In genomic region chr2:85707304-85707703, GRCh38 we compare ENCODE assay signal across 9 cellular contexts. TPM values are rescaled to one million over a fixed set of nuclear protein-coding genes. Genes with fewer than 3 reads are reported as not detected.
DNase-seq lines count a peak whose midpoint lies in the region; ATAC-seq, FAIRE-seq and TF ChIP-seq lines count a peak whose summit lies in the region.
"Had no signal": no experiment of that assay in that cellular context is flagged by ENCODE, and none has a peak within 500 bp of the region (broad histone marks: within the 10 kb centered on the region; RNA-seq: fewer than 3 reads in every experiment).

No MANE protein-coding gene starts in this region.

- H3K27ac Mint-ChIP-seq in activated T-helper 2 cell treated with anti-CD3 and anti-CD28 coated beads, Interferon-gamma antibody, Interleukin-2, Interleukin-4, amounts not matched to agents 10 μg/mL and 5 μg/mL and 100 μg/mL, durations not matched to agents 14 hours and 24 hours and 36 hours = peak overlapping the region; percentile 71
- no peak overlapping the region for H3K27ac Mint-ChIP-seq in progenitor cell of endocrine pancreas

- no peaks in the 10 kb centered on the region for H3K79me2 ChIP-seq in PC-3 (ENCODE audit: low read length)

- no TSS peak for BruUV-seq in PC-3 (replicated peaks; lab: Mats Ljungman, UMichigan)

- H3K36me3 ChIP-seq in BLaER1 treated with 17β-estradiol and CSF1 and Interleukin-3, amounts not matched to agents 10 nM and 100 nM = no peaks in the 10 kb centered on the region
- no peaks in the 10 kb centered on the region for H3K36me3 ChIP-seq in PC-3 (ENCODE audit: low read depth, low read length)

- H3K4me1 ChIP-seq in BLaER1 treated with 17β-estradiol and CSF1 and Interleukin-3, amounts not matched to agents 10 nM and 100 nM = peaks cover 81 to 97% (median 88%) of the 10 kb centered on the region in 10 experiments
- H3K4me1 ChIP-seq in PC-3 (ENCODE audit: insufficient read depth, low read length) = peaks cover 28% of the 10 kb centered on the region

- DNase-seq in KG1 (lab: John Stamatoyannopoulos, UW) (peak; percentile 90), PC-3 (peak; percentile 99), frontal cortex (ENCODE audit: low spot score in 2 of 2) (peak; percentile 58 to 61), progenitor cell of endocrine pancreas (ENCODE audit: low spot score, unreplicated experiment) (no peak)
- peak; percentile 71 for DNase-seq in activated T-helper 2 cell treated with anti-CD3 and anti-CD28 coated beads, Interferon-gamma antibody, Interleukin-2, Interleukin-4, amounts not matched to agents 10 μg/mL and 5 μg/mL and 100 μg/mL, durations not matched to agents 14 hours and 24 hours and 36 hours (ENCODE audit: low spot score)

- no peak overlapping the region for H2AFZ ChIP-seq in PC-3 (ENCODE audit: low read length)

- FAIRE-seq in frontal cortex (lab: Jason Lieb, UNC) = peak; percentile 33

- CTCF ChIA-PET in PC-3 (lab: Charles Lee) = interaction anchor here (0.5 to 1.1 kb wide), 3 partner anchors 29 to 70 kb away, joined by 3 read pairs; no protein-coding TSS in a partner anchor

- H3K4me2 ChIP-seq in BLaER1 treated with 17β-estradiol and CSF1 and Interleukin-3, amounts not matched to agents 10 nM and 100 nM = peak overlapping the region; percentile 78 to 97 (median 90); a peak in 21 of 22 replicates
- peak overlapping the region; percentile 11; the same call in 1 of the 2 replicates for H3K4me2 ChIP-seq in PC-3 (ENCODE audit: low read length)

- no peaks in the 10 kb centered on the region for H3F3A ChIP-seq in PC-3 (ENCODE audit: low read length, unreplicated experiment)

- POLR2A ChIA-PET in PC-3 (lab: Charles Lee; ENCODE audit: unreplicated experiment) = no interaction called here

- H3K4me3 Mint-ChIP-seq in activated T-helper 2 cell treated with anti-CD3 and anti-CD28 coated beads, Interferon-gamma antibody, Interleukin-2, Interleukin-4, amounts not matched to agents 10 μg/mL and 5 μg/mL and 100 μg/mL, durations not matched to agents 14 hours and 24 hours and 36 hours (ENCODE audit: low read depth) = no peak overlapping the region
- H3K4me3 Mint-ChIP-seq in progenitor cell of endocrine pancreas (ENCODE audit: low read depth) = no peak overlapping the region

- no peaks in the 10 kb centered on the region for H3K36me3 Mint-ChIP-seq in activated T-helper 2 cell treated with anti-CD3 and anti-CD28 coated beads, Interferon-gamma antibody, Interleukin-2, Interleukin-4, amounts not matched to agents 10 μg/mL and 5 μg/mL and 100 μg/mL, durations not matched to agents 14 hours and 24 hours and 36 hours (ENCODE audit: low read depth)
- H3K36me3 Mint-ChIP-seq in progenitor cell of endocrine pancreas (ENCODE audit: insufficient read depth) = no peaks in the 10 kb centered on the region

- peak overlapping the region in 4 of 11 experiments; percentile 73 to 86 (median 83); a peak in 8 of 22 replicates for H3K9ac ChIP-seq in BLaER1 treated with 17β-estradiol and CSF1 and Interleukin-3, amounts not matched to agents 10 nM and 100 nM
- no peak overlapping the region for H3K9ac ChIP-seq in PC-3 (ENCODE audit: low read length)

- peaks cover 23% of the 10 kb centered on the region for H3K27me3 Mint-ChIP-seq in activated T-helper 2 cell treated with anti-CD3 and anti-CD28 coated beads, Interferon-gamma antibody, Interleukin-2, Interleukin-4, amounts not matched to agents 10 μg/mL and 5 μg/mL and 100 μg/mL, durations not matched to agents 14 hours and 24 hours and 36 hours (ENCODE audit: low read depth)
- peaks cover 48% of the 10 kb centered on the region for H3K27me3 Mint-ChIP-seq in progenitor cell of endocrine pancreas

- no peak overlapping the region for H3K4me3 ChIP-seq in BLaER1 treated with 17β-estradiol and CSF1 and Interleukin-3, amounts not matched to agents 10 nM and 100 nM
- no peak overlapping the region for H3K4me3 ChIP-seq in PC-3 (ENCODE audit: low read length)

- ATAC-seq in GM18907 (IDR thresholded peaks at IDR 0.05; ENCODE audit: unreplicated experiment) = peak; percentile 59
- peak; percentile 93 for ATAC-seq in PC-3
- ATAC-seq in HG02623 (IDR thresholded peaks at IDR 0.05; ENCODE audit: unreplicated experiment) = no peak

- H3K27ac ChIP-seq in BLaER1 treated with 17β-estradiol and CSF1 and Interleukin-3, amounts not matched to agents 10 nM and 100 nM = peak overlapping the region in 7 of 11 experiments; percentile 73 to 97 (median 86); a peak in 14 of 22 replicates
- H3K27ac ChIP-seq in PC-3 (ENCODE audit: low read length) = no peak overlapping the region

- H3K4me1 Mint-ChIP-seq in activated T-helper 2 cell treated with anti-CD3 and anti-CD28 coated beads, Interferon-gamma antibody, Interleukin-2, Interleukin-4, amounts not matched to agents 10 μg/mL and 5 μg/mL and 100 μg/mL, durations not matched to agents 14 hours and 24 hours and 36 hours (ENCODE audit: low read depth) = peaks cover 52% of the 10 kb centered on the region
- peaks cover 8% of the 10 kb centered on the region for H3K4me1 Mint-ChIP-seq in progenitor cell of endocrine pancreas (ENCODE audit: low read depth)

- intact Hi-C loops in PC-3 (cut with micrococcal nuclease) = loop anchor here (1.0 kb wide), 2 partner anchors 28 to 70 kb away; no protein-coding TSS in a partner anchor
- intact Hi-C loops in activated T-helper 2 cell treated with anti-CD3 and anti-CD28 coated beads, Interferon-gamma antibody, Interleukin-2, Interleukin-4, amounts not matched to agents 10 μg/mL and 5 μg/mL and 100 μg/mL, durations not matched to agents 14 hours and 24 hours and 36 hours (cut with micrococcal nuclease) = loop anchor here (1.0 to 2.0 kb wide), 2 partner anchors 28 to 71 kb away; no protein-coding TSS in a partner anchor

- H3K27me3 ChIP-seq in BLaER1 treated with 17β-estradiol and CSF1 and Interleukin-3, amounts not matched to agents 10 nM and 100 nM = no peaks in the 10 kb centered on the region
- no peaks in the 10 kb centered on the region for H3K27me3 ChIP-seq in PC-3 (ENCODE audit: low read length)

- H3K9me2 ChIP-seq in PC-3 (replicated peaks; ENCODE audit: low read length) = no peaks in the 10 kb centered on the region

- TF ChIP-seq CTCF in PC-3 (conservative IDR thresholded peaks at IDR 0.05; ENCODE audit: low read depth, low read length) = peak; percentile 92
- TF ChIP-seq CTCF in progenitor cell of endocrine pancreas (IDR thresholded peaks at IDR 0.05; ENCODE audit: unreplicated experiment) = peak; percentile 90

- no peaks in the 10 kb centered on the region for H3K9me3 ChIP-seq in BLaER1 treated with 17β-estradiol and CSF1 and Interleukin-3, amounts not matched to agents 10 nM and 100 nM (replicated peaks in 1 of 11)
- H3K9me3 ChIP-seq in PC-3 (ENCODE audit: low read length) = no peaks in the 10 kb centered on the region

- H3K9me3 Mint-ChIP-seq in activated T-helper 2 cell treated with anti-CD3 and anti-CD28 coated beads, Interferon-gamma antibody, Interleukin-2, Interleukin-4, amounts not matched to agents 10 μg/mL and 5 μg/mL and 100 μg/mL, durations not matched to agents 14 hours and 24 hours and 36 hours = no peaks in the 10 kb centered on the region
- no peaks in the 10 kb centered on the region for H3K9me3 Mint-ChIP-seq in progenitor cell of endocrine pancreas (ENCODE audit: low read depth)

- no peaks in the 10 kb centered on the region for H4K20me1 ChIP-seq in BLaER1 treated with 17β-estradiol and CSF1 and Interleukin-3, amounts not matched to agents 10 nM and 100 nM
- H4K20me1 ChIP-seq in PC-3 (ENCODE audit: low read length) = no peaks in the 10 kb centered on the region

RNA-seq across cellular contexts. Expression of gene GNLY, which starts 13.1 kb away (rescaled TPM):
- total RNA-seq in PC-3 (2014; rRNA removed) (not detected in 2 replicates), frontal cortex (not detected), progenitor cell of endocrine pancreas (not detected in 2 replicates)
- total RNA-seq in activated T-helper 2 cell treated with anti-CD3 and anti-CD28 coated beads, Interferon-gamma antibody, Interleukin-2, Interleukin-4, amounts not matched to agents 10 μg/mL and 5 μg/mL and 100 μg/mL, durations not matched to agents 14 hours and 24 hours and 36 hours = 21.9 and 23.5 TPM in 2 replicates

RNA-seq across cellular contexts. Expression of gene SFTPB, which starts 39.3 kb away (rescaled TPM):
- total RNA-seq in PC-3 (2014; rRNA removed) = not detected in 2 replicates
- not detected in 2 replicates for total RNA-seq in activated T-helper 2 cell treated with anti-CD3 and anti-CD28 coated beads, Interferon-gamma antibody, Interleukin-2, Interleukin-4, amounts not matched to agents 10 μg/mL and 5 μg/mL and 100 μg/mL, durations not matched to agents 14 hours and 24 hours and 36 hours
- not detected for total RNA-seq in frontal cortex
- total RNA-seq in progenitor cell of endocrine pancreas = not detected in 2 replicates
- total RNA-seq: T-helper 2 cell treated with Interferon-gamma antibody and Interleukin-4, amounts not matched to agents 100 ng/mL and 5 ng/mL, for 36 hours had no signal

RNA-seq across cellular contexts. Expression of gene ATOH8, which starts 46.5 kb away (rescaled TPM):
- 0.04 TPM in 1 of 2 replicates, not detected in the other for total RNA-seq in PC-3 (2014; rRNA removed)
- 0.07 and 0.11 TPM in 2 replicates for total RNA-seq in activated T-helper 2 cell treated with anti-CD3 and anti-CD28 coated beads, Interferon-gamma antibody, Interleukin-2, Interleukin-4, amounts not matched to agents 10 μg/mL and 5 μg/mL and 100 μg/mL, durations not matched to agents 14 hours and 24 hours and 36 hours
- total RNA-seq in frontal cortex = 2.0 TPM
- 1.3 and 1.7 TPM in 2 replicates for total RNA-seq in progenitor cell of endocrine pancreas

Comparison
In these comparisons a context has a peak if more than half of its experiments do, and no peak if none do; other contexts are left out.
1. RNA of gene GNLY, which starts 13.1 kb away (total RNA-seq): 21.9 to 23.5 TPM in activated T-helper 2 cell treated with anti-CD3 and anti-CD28 coated beads, Interferon-gamma antibody, Interleukin-2, Interleukin-4, amounts not matched to agents 10 μg/mL and 5 μg/mL and 100 μg/mL, durations not matched to agents 14 hours and 24 hours and 36 hours; not detected in PC-3, not detected in frontal cortex (single experiment) and not detected in progenitor cell of endocrine pancreas; every median in the first group is over 10 times any median in the second.